12 cellular contexts compared by ENCODE assay signal in genomic region chr12:111942557-111942956, GRCh38.
DNase-seq lines count a peak whose midpoint lies in the region; ATAC-seq lines count a peak whose summit lies in the region.
"Had no signal": no experiment of that assay in that cellular context is flagged by ENCODE, and none has a peak within 500 bp of the region (broad histone marks: within the 10 kb centered on the region; RNA-seq: fewer than 3 reads in every experiment).

No MANE protein-coding gene starts in this region.

- no peak overlapping the region for H3K27ac ChIP-seq in right cardiac atrium (ENCODE audit: low read length)
- H3K27ac ChIP-seq: tibial nerve had no signal

- 58% methylated on average over 5 of the region's 5 CpGs for WGBS in right cardiac atrium

- peak; percentile 35 for ATAC-seq in esophagus mucosa
- no peak for ATAC-seq in stimulated activated effector memory CD8-positive, alpha-beta T cell treated with anti-CD3 and anti-CD28 coated beads, Interleukin-12 subunit alpha, Interleukin-12 subunit beta, amount 100 ng/mL, for 72 hours
- no peak for ATAC-seq in HG02884 (IDR thresholded peaks at IDR 0.05; ENCODE audit: unreplicated experiment)
- no peak for ATAC-seq in right cardiac atrium
- ATAC-seq: activated CD8-positive, alpha-beta memory T cell treated with anti-CD3 and anti-CD28 coated beads, Interleukin-2, amount 10 ng/mL, durations not matched to agents 7 days and 5 days had no signal

- H3K27ac Mint-ChIP-seq in activated naive CD4-positive, alpha-beta T cell treated with anti-CD3 and anti-CD28 coated beads, Interleukin-2, amount 10 ng/mL, durations not matched to agents 7 days and 5 days: peak overlapping the region; percentile 26
- peak overlapping the region; percentile 65 for H3K27ac Mint-ChIP-seq in stimulated activated effector memory CD8-positive, alpha-beta T cell treated with anti-CD3 and anti-CD28 coated beads, Interleukin-12 subunit alpha, Interleukin-12 subunit beta, amount 100 ng/mL, for 72 hours
- H3K27ac Mint-ChIP-seq: activated CD8-positive, alpha-beta memory T cell treated with anti-CD3 and anti-CD28 coated beads, Interleukin-2, amount 10 ng/mL, durations not matched to agents 7 days and 5 days; endodermal cell; memory B cell had no signal

- no peak overlapping the region for H3K4me3 Mint-ChIP-seq in activated naive CD4-positive, alpha-beta T cell treated with anti-CD3 and anti-CD28 coated beads, Interleukin-2, amount 10 ng/mL, durations not matched to agents 7 days and 5 days
- H3K4me3 Mint-ChIP-seq in stimulated activated effector memory CD8-positive, alpha-beta T cell treated with anti-CD3 and anti-CD28 coated beads, Interleukin-12 subunit alpha, Interleukin-12 subunit beta, amount 100 ng/mL, for 72 hours: no peak overlapping the region
- H3K4me3 Mint-ChIP-seq: activated CD8-positive, alpha-beta memory T cell treated with anti-CD3 and anti-CD28 coated beads, Interleukin-2, amount 10 ng/mL, durations not matched to agents 7 days and 5 days; endodermal cell; memory B cell had no signal

- no peaks in the 10 kb centered on the region for H3K27me3 Mint-ChIP-seq in activated naive CD4-positive, alpha-beta T cell treated with anti-CD3 and anti-CD28 coated beads, Interleukin-2, amount 10 ng/mL, durations not matched to agents 7 days and 5 days
- H3K27me3 Mint-ChIP-seq: activated CD8-positive, alpha-beta memory T cell treated with anti-CD3 and anti-CD28 coated beads, Interleukin-2, amount 10 ng/mL, durations not matched to agents 7 days and 5 days; memory B cell had no signal

- H3K9me3 ChIP-seq in right cardiac atrium (ENCODE audit: control insufficient read depth, low read length): no peaks in the 10 kb centered on the region

- no peaks in the 10 kb centered on the region for H3K4me1 ChIP-seq in right cardiac atrium (ENCODE audit: control insufficient read depth, insufficient read depth, low read length)

- no peak overlapping the region for H3K4me3 ChIP-seq in right cardiac atrium (ENCODE audit: low read length)
- H3K4me3 ChIP-seq: tibial nerve had no signal

- peaks cover 25% of the 10 kb centered on the region for H3K4me1 Mint-ChIP-seq in activated naive CD4-positive, alpha-beta T cell treated with anti-CD3 and anti-CD28 coated beads, Interleukin-2, amount 10 ng/mL, durations not matched to agents 7 days and 5 days
- H3K4me1 Mint-ChIP-seq in stimulated activated effector memory CD8-positive, alpha-beta T cell treated with anti-CD3 and anti-CD28 coated beads, Interleukin-12 subunit alpha, Interleukin-12 subunit beta, amount 100 ng/mL, for 72 hours: no peaks in the 10 kb centered on the region
- H3K4me1 Mint-ChIP-seq: endodermal cell had no signal

- no peak for DNase-seq in activated naive CD4-positive, alpha-beta T cell treated with anti-CD3 and anti-CD28 coated beads, Interleukin-2, amount 10 ng/mL, durations not matched to agents 7 days and 5 days
- DNase-seq in activated naive CD4-positive, alpha-beta T cell treated with Interleukin-2 at 50 U/mL for 16 hours: no peak
- DNase-seq in RPMI7951 (ENCODE audit: low read depth): peak; percentile 26
- no peak for DNase-seq in stimulated activated effector memory CD8-positive, alpha-beta T cell treated with anti-CD3 and anti-CD28 coated beads, Interleukin-12 subunit alpha, Interleukin-12 subunit beta, amount 100 ng/mL, for 72 hours (ENCODE audit: low spot score in 2 of 2)
- no peak for DNase-seq in activated gamma-delta T cell (lab: John Stamatoyannopoulos, UW)
- no peak for DNase-seq in right cardiac atrium
- DNase-seq: activated CD8-positive, alpha-beta memory T cell treated with anti-CD3 and anti-CD28 coated beads, Interleukin-2, amount 10 ng/mL, durations not matched to agents 7 days and 5 days; endodermal cell had no signal

- H3K27me3 ChIP-seq in right cardiac atrium (ENCODE audit: control insufficient read depth, insufficient read depth): no peaks in the 10 kb centered on the region
- H3K27me3 ChIP-seq: tibial nerve had no signal

- H3K9me3 Mint-ChIP-seq in activated naive CD4-positive, alpha-beta T cell treated with anti-CD3 and anti-CD28 coated beads, Interleukin-2, amount 10 ng/mL, durations not matched to agents 7 days and 5 days: no peaks in the 10 kb centered on the region
- no peaks in the 10 kb centered on the region for H3K9me3 Mint-ChIP-seq in stimulated activated effector memory CD8-positive, alpha-beta T cell treated with anti-CD3 and anti-CD28 coated beads, Interleukin-12 subunit alpha, Interleukin-12 subunit beta, amount 100 ng/mL, for 72 hours
- H3K9me3 Mint-ChIP-seq: memory B cell had no signal

- CTCF ChIA-PET in activated naive CD4-positive, alpha-beta T cell treated with anti-CD3 and anti-CD28 coated beads, Interleukin-2, amount 10 ng/mL, durations not matched to agents 7 days and 5 days (lab: Charles Lee): interaction anchor here (1.0 to 6.0 kb wide), 2 partner anchors 71 to 445 kb away, joined by 3 to 65 read pairs; partner anchors contain the start of genes ERP29 and TMEM116

- intact Hi-C loops in right cardiac atrium (cut with DNase I): loop anchor here in 2 of 4 donors (10.0 kb wide), 2 partner anchors 72 to 152 kb away; partner anchors contain the start of genes ERP29 (in 2 of the 2) and TMEM116 (in 2 of the 2)

- H3K36me3 Mint-ChIP-seq in activated naive CD4-positive, alpha-beta T cell treated with anti-CD3 and anti-CD28 coated beads, Interleukin-2, amount 10 ng/mL, durations not matched to agents 7 days and 5 days: peaks cover 2% of the 10 kb centered on the region
- peaks cover 6% of the 10 kb centered on the region for H3K36me3 Mint-ChIP-seq in stimulated activated effector memory CD8-positive, alpha-beta T cell treated with anti-CD3 and anti-CD28 coated beads, Interleukin-12 subunit alpha, Interleukin-12 subunit beta, amount 100 ng/mL, for 72 hours
- H3K36me3 Mint-ChIP-seq: activated CD8-positive, alpha-beta memory T cell treated with anti-CD3 and anti-CD28 coated beads, Interleukin-2, amount 10 ng/mL, durations not matched to agents 7 days and 5 days; memory B cell had no signal
